Comparison of ENCODE assay signal across 9 cellular contexts in genomic region chr1:160522622-160523345, GRCh38. TPM values are rescaled to one million over a fixed set of nuclear protein-coding genes. Genes with fewer than 3 reads are reported as not detected.
DNase-seq lines count a peak whose midpoint lies in the region; ATAC-seq, FAIRE-seq and TF ChIP-seq lines count a peak whose summit lies in the region.
"Had no signal": no experiment of that assay in that cellular context is flagged by ENCODE, and none has a peak within 500 bp of the region (broad histone marks: within the 10 kb centered on the region; RNA-seq: fewer than 3 reads in every experiment).

Gene SLAMF6 (minus strand): TSS chr1:160523255. CDS start chr1:160523192, 63 bp downstream.

- DNase-seq in NCI-H82 (lab: John Stamatoyannopoulos, UW) (peak; percentile 32), NCI-H82 treated with DMSO at 0.1 percent for 48 hours (lab: John Stamatoyannopoulos, UW; ENCODE audit: unreplicated experiment) (no peak), Peyer's patch (peak in 2 of 3 donors; percentile 56 to 68), GM12878 (ENCODE audit: low read depth, low spot score) (peak; percentile 59), endodermal cell (no peak), DMS53 (lab: John Stamatoyannopoulos, UW) (no peak), H4 (ENCODE audit: low spot score) (no peak)

- H3K27ac ChIP-seq in Peyer's patch (peak within 1 kb of the TSS; percentile 35 to 81 (median 78)), GM12878 (ENCODE audit: control insufficient read depth, insufficient read depth) (peak within 1 kb of the TSS; percentile 85), thymus (ENCODE audit: low read depth) (peak within 1 kb of the TSS; percentile 69), endodermal cell (ENCODE audit: low read depth, low read length) (no peak within 1 kb of the TSS)

- H3K4me1 Mint-ChIP-seq in endodermal cell: peaks cover 6% of the 10 kb centered on the region

- H3K4me3 Mint-ChIP-seq in endodermal cell: no peak within 1 kb of the TSS

- H3K9ac ChIP-seq in GM12878 (ENCODE audit: control insufficient read depth, insufficient read depth, low read length): peak within 1 kb of the TSS; percentile 82
- H3K9ac ChIP-seq in endodermal cell (ENCODE audit: extremely low read depth, low read length, poor library complexity, severe bottlenecking): no peak within 1 kb of the TSS

- H4K20me1 ChIP-seq in GM12878 (ENCODE audit: control insufficient read depth, insufficient read depth): no peaks in the 10 kb centered on the region

- H3K36me3 ChIP-seq in Peyer's patch (no peaks in the 10 kb centered on the region), GM12878 (ENCODE audit: control insufficient read depth in 2 of 2, insufficient read depth in 2 of 2, low read length in 1 of 2) (peaks cover 0 to 4% of the 10 kb centered on the region in 2 experiments; a peak in 1 of 4 replicates), thymus (ENCODE audit: control insufficient read depth, insufficient read depth) (no peaks in the 10 kb centered on the region), endodermal cell (ENCODE audit: control insufficient read depth, insufficient read depth, low read length) (no peaks in the 10 kb centered on the region)

- H3K9me3 Mint-ChIP-seq in endodermal cell: peaks cover 29% of the 10 kb centered on the region

- in situ Hi-C loops in GM12878 (cut with MboI): no loop called here

- H3K36me3 Mint-ChIP-seq in endodermal cell (ENCODE audit: low read depth): no peaks in the 10 kb centered on the region

- peak; percentile 78 for ATAC-seq in GM12878

- H3K79me2 ChIP-seq in GM12878 (ENCODE audit: control insufficient read depth, insufficient read depth, low read length): peaks cover 54% of the 10 kb centered on the region

- POLR2A ChIA-PET in GM12878 (lab: Charles Lee): interaction anchor here (0.5 to 3.8 kb wide), 18 partner anchors 9 to 148 kb away, joined by 3 to 34 read pairs (median 6); no protein-coding TSS in a partner anchor

- no peak within 1 kb of the TSS for H3K27ac Mint-ChIP-seq in endodermal cell

- no peak for TF ChIP-seq RAD21 in GM12878 (IDR thresholded peaks at IDR 0.05; ENCODE audit: insufficient read depth, low read depth, low read length)

- H3K27me3 Mint-ChIP-seq in endodermal cell (ENCODE audit: insufficient read depth): no peaks in the 10 kb centered on the region

- SMC1A ChIA-PET in GM12878 (lab: Charles Lee; ENCODE audit: uncharacterized antibody, unreplicated experiment): interaction anchor here (0.6 to 10.2 kb wide), 27 partner anchors 9 to 1428 kb away, joined by 3 to 178 read pairs (median 6); no protein-coding TSS in a partner anchor

- H3K27me3 ChIP-seq in Peyer's patch (no peaks in the 10 kb centered on the region), GM12878 (replicated peaks in 1 of 2; ENCODE audit: control insufficient read depth in 2 of 2, insufficient read depth in 2 of 2, low read length in 1 of 2) (no peaks in the 10 kb centered on the region), thymus (ENCODE audit: control insufficient read depth, insufficient read depth) (no peaks in the 10 kb centered on the region), endodermal cell (ENCODE audit: control insufficient read depth, insufficient read depth, low read length, poor library complexity, severe bottlenecking) (no peaks in the 10 kb centered on the region)

- CTCF ChIA-PET in GM12878 (lab: Yijun Ruan, JAX): interaction anchor here (0.8 to 3.6 kb wide), 19 partner anchors 8 to 436 kb away, joined by 3 to 25 read pairs (median 4); no protein-coding TSS in a partner anchor

- H3K4me3 ChIP-seq in Peyer's patch: peak within 1 kb of the TSS; percentile 16 to 46 (median 38)
- H3K4me3 ChIP-seq in GM12878: peak within 1 kb of the TSS; percentile 77
- H3K4me3 ChIP-seq in thymus (ENCODE audit: low read length): peak within 1 kb of the TSS; percentile 42
- no peak within 1 kb of the TSS for H3K4me3 ChIP-seq in endodermal cell (ENCODE audit: low read length)

- no peak for FAIRE-seq in GM12878 (lab: Jason Lieb, UNC)
- FAIRE-seq: keratinocyte had no signal

- peak within 1 kb of the TSS; percentile 8 for H2AFZ ChIP-seq in GM12878 (ENCODE audit: control insufficient read depth, low read depth, low read length)

- H3K9me3 ChIP-seq in Peyer's patch (no peaks in the 10 kb centered on the region), GM12878 (replicated peaks; ENCODE audit: control insufficient read depth, insufficient read depth, low read length) (peaks cover 1% of the 10 kb centered on the region; the same call in 2 of the 3 replicates), thymus (ENCODE audit: control insufficient read depth) (no peaks in the 10 kb centered on the region), endodermal cell (ENCODE audit: control insufficient read depth, low read length) (peaks cover 17% of the 10 kb centered on the region)

- 1% methylated on average over 11 of the region's 11 CpGs for WGBS in GM12878 (ENCODE audit: insufficient coverage, insufficient replicate concordance, low lambda C conversion rate, missing lambda C conversion rate)
- WGBS in thymus: 59% methylated on average over 11 of the region's 11 CpGs
- WGBS in endodermal cell (ENCODE audit: insufficient coverage in 1 of 2, insufficient read length in 1 of 2), 2 experiments: 91 to 92% methylated on average over 8 to 11 of the region's 11 CpGs

- H3K4me1 ChIP-seq in Peyer's patch: peaks cover 0 to 4% (median 0%) of the 10 kb centered on the region in 4 donors
- no peaks in the 10 kb centered on the region for H3K4me1 ChIP-seq in GM12878 (ENCODE audit: control insufficient read depth, insufficient read depth, low read length)
- H3K4me1 ChIP-seq in thymus (ENCODE audit: control insufficient read depth, insufficient read depth, low read length): peaks cover 25% of the 10 kb centered on the region
- no peaks in the 10 kb centered on the region for H3K4me1 ChIP-seq in endodermal cell (ENCODE audit: control insufficient read depth, insufficient read depth, low read length)

- RAD21 ChIA-PET in GM12878 (lab: Charles Lee; ENCODE audit: unreplicated experiment): interaction anchor here (0.6 to 4.5 kb wide), 14 partner anchors 12 to 703 kb away, joined by 3 to 76 read pairs (median 6); no protein-coding TSS in a partner anchor

- no peak for TF ChIP-seq EP300 in GM12878 (IDR thresholded peaks at IDR 0.05; ENCODE audit: borderline replicate concordance in 1 of 2, control insufficient read depth in 1 of 2, low read depth in 2 of 2, low read length in 2 of 2)

- no peak for TF ChIP-seq CTCF in Peyer's patch (IDR thresholded peaks at IDR 0.05)
- TF ChIP-seq CTCF in GM12878 (IDR thresholded peaks at IDR 0.05 in 2 of 3, conservative IDR thresholded peaks at IDR 0.05 in 1 of 3; ENCODE audit: control insufficient read depth in 2 of 3, extremely low read depth in 1 of 3, insufficient read depth in 1 of 3, low read depth in 3 of 3, low read length in 3 of 3): no peak
- TF ChIP-seq CTCF in endodermal cell (conservative IDR thresholded peaks at IDR 0.05): no peak

- intact Hi-C loops in GM12878 (cut with micrococcal nuclease; ENCODE audit: unreplicated experiment): loop anchor here (5.0 kb wide), 1 partner anchor 70 kb away; no protein-coding TSS in a partner anchor

- TSS peak; percentile 89 for BruUV-seq in GM12878 (replicated peaks; lab: Mats Ljungman, UMichigan)

- H3K4me2 ChIP-seq in GM12878 (ENCODE audit: control insufficient read depth, insufficient read depth): peak within 1 kb of the TSS; percentile 67

- TF ChIP-seq POLR2A in Peyer's patch (IDR thresholded peaks at IDR 0.05) (peak in 1 of 2 donors; percentile 20), GM12878 (IDR thresholded peaks at IDR 0.05; ENCODE audit: low read depth, low read length) (peak; percentile 87)

TF ChIP-seq in GM12878, 131 proteins besides CTCF, POLR2A, EP300 and RAD21 (continues in another document):
- no peak for TF ChIP-seq HCFC1 (IDR thresholded peaks at IDR 0.05; ENCODE audit: low read length)
- TF ChIP-seq KLF5 (IDR thresholded peaks at IDR 0.05; ENCODE audit: partially characterized antibody): no peak
- no peak for TF ChIP-seq SREBF2 (IDR thresholded peaks at IDR 0.05; ENCODE audit: low read length)
- TF ChIP-seq JUND (IDR thresholded peaks at IDR 0.05; ENCODE audit: low read depth, low read length): no peak
- 0 out of 2 replicates have a peak, but pooled peaks have one; percentile 20 for TF ChIP-seq MEF2A (IDR thresholded peaks at IDR 0.05; ENCODE audit: insufficient read depth, low read depth, low read length)
- TF ChIP-seq ZBED1 (IDR thresholded peaks at IDR 0.05; ENCODE audit: borderline replicate concordance): no peak
- TF ChIP-seq ZNF622 (IDR thresholded peaks at IDR 0.05): no peak
- peak; percentile 73 for TF ChIP-seq POLR2AphosphoS2 (IDR thresholded peaks at IDR 0.05; ENCODE audit: low read depth, low read length)
- peak; percentile 78; the same call in 1 of the 2 replicates for TF ChIP-seq PML (IDR thresholded peaks at IDR 0.05; ENCODE audit: low read length)
- no peak for TF ChIP-seq CREM (IDR thresholded peaks at IDR 0.05; ENCODE audit: low read depth)
- TF ChIP-seq FOXK2 (IDR thresholded peaks at IDR 0.05): no peak
- no peak for TF ChIP-seq EED (IDR thresholded peaks at IDR 0.05; ENCODE audit: low read depth)
- peak; percentile 42; the same call in 1 of the 2 replicates for TF ChIP-seq NFIC (IDR thresholded peaks at IDR 0.05; ENCODE audit: low read depth, low read length)

RNA-seq across cellular contexts. Expression of gene SLAMF6, which starts in this region (rescaled TPM):
- 10 to 100 TPM in 1 of 4 donors, 1 to 10 TPM in 2, under 1 TPM in 1; 0.57 to 10.7 (median 5.2) TPM for total RNA-seq in Peyer's patch
- 145 and 152 TPM in 2 replicates for total RNA-seq in GM12878 (2013; cell fraction: nucleolus; rRNA removed)
- 44.1 and 52.5 TPM in 2 replicates for total RNA-seq in GM12878 (2014; rRNA removed)
- total RNA-seq in GM12878 (2014; rRNA removed; fragmentation: Illumina TruSeq; extraction: Trizol): 53.7 and 55.9 TPM in 2 replicates
- 30.4 and 30.8 TPM in 2 replicates for total RNA-seq in GM12878 (2021)
- polyA plus RNA-seq in GM12878 (2011; ENCODE audit: low read depth): 20.9 TPM
- 89.6 and 105 TPM in 2 replicates for polyA plus RNA-seq in GM12878 (2011; rRNA removed)
- 54.6 and 63.9 TPM in 2 replicates for polyA plus RNA-seq in GM12878 (2011; cell fraction: cytosol; rRNA removed)
- polyA plus RNA-seq in GM12878 (2011; cell fraction: nucleus; rRNA removed): 36.8 and 51.5 TPM in 2 replicates
- polyA plus RNA-seq in GM12878 (2012): 30.7 and 68.4 TPM in 2 replicates
- polyA plus RNA-seq in GM12878 (2014; fragmentation: Illumina TruSeq; extraction: Trizol): 72.7 and 89.7 TPM in 2 replicates
- polyA plus RNA-seq in GM12878 (2014; fragmentation: Nextera tagmentation; extraction: Ambion mirVana): 10 to 100 TPM; 20.5 to 27.1 TPM
- polyA plus RNA-seq in GM12878 (2014; rRNA removed): 32.1 and 42.5 TPM in 2 replicates
- polyA plus RNA-seq in GM12878 (2016; fragmentation: Nextera tagmentation; extraction: Ambion mirVana): 10 to 100 TPM; 24.3 to 28.3 TPM
- 86.4 and 92.1 TPM in 2 replicates for polyA minus RNA-seq in GM12878 (2011; rRNA and poly(A)+ RNA removed)
- polyA minus RNA-seq in GM12878 (2011; cell fraction: cytosol; rRNA and poly(A)+ RNA removed): 19.6 and 22.6 TPM in 2 replicates
- 19.1 and 23.9 TPM in 2 replicates for polyA minus RNA-seq in GM12878 (2011; cell fraction: nucleus; rRNA and poly(A)+ RNA removed)
- 12.6 TPM for polyA plus RNA-seq in thymus
- total RNA-seq in endodermal cell: not detected
- polyA plus RNA-seq in endodermal cell (2013, experiment 1 of 2): not detected
- polyA plus RNA-seq in endodermal cell (2013, experiment 2 of 2): not detected
- not detected in 2 replicates for total RNA-seq in H4 (2014; rRNA removed; shearing (Covaris generic))
- polyA plus RNA-seq: keratinocyte had no signal

Comparison
In these comparisons a context has a peak if more than half of its experiments do, and no peak if none do; other contexts are left out.
1. DNase-seq: peak in NCI-H82 (single experiment), Peyer's patch (2 of 3) and GM12878 (single experiment); none in NCI-H82 treated with DMSO at 0.1 percent for 48 hours (single experiment), endodermal cell (single experiment), DMS53 (single experiment) and H4 (single experiment).